Comparison of ENCODE assay signal across 1 cellular context in genomic region chr1:28233264-28233606, GRCh38.
TF ChIP-seq lines count a peak whose summit lies in the region.

No MANE protein-coding gene starts in this region.

TF ChIP-seq in H1, 55 proteins besides CTCF, POLR2A, EP300 and RAD21:
- TF ChIP-seq HDAC6 (IDR thresholded peaks at IDR 0.05; ENCODE audit: low read depth, low read length) (no peak), RNF2 (IDR thresholded peaks at IDR 0.05; ENCODE audit: borderline replicate concordance, low read depth, low read length, missing control alignments, poor library complexity, severe bottlenecking) (no peak), ASH2L (IDR thresholded peaks at IDR 0.05; ENCODE audit: low read length) (no peak), SP1 (IDR thresholded peaks at IDR 0.05; ENCODE audit: low read depth, low read length) (no peak), CREB1 (IDR thresholded peaks at IDR 0.05) (no peak), KDM4A (IDR thresholded peaks at IDR 0.05; ENCODE audit: low read depth, low read length, severe bottlenecking) (no peak)
